ENCODE assay signal across 8 cellular contexts in genomic region chr17:72592242-72592966, GRCh38.
DNase-seq lines count a peak whose midpoint lies in the region; ATAC-seq and TF ChIP-seq lines count a peak whose summit lies in the region.

No MANE protein-coding gene starts in this region.

- no peak for TF ChIP-seq CTCF in GM10248 (IDR thresholded peaks at IDR 0.05; ENCODE audit: control extremely low read depth, extremely low read depth, low read depth, missing control alignments)

- no peaks in the 10 kb centered on the region for H3K27me3 ChIP-seq in effector memory CD4-positive, alpha-beta T cell (replicated peaks; ENCODE audit: control insufficient read depth, insufficient read depth, low read length, poor library complexity, severe bottlenecking)

- H3K4me1 ChIP-seq in effector memory CD4-positive, alpha-beta T cell (ENCODE audit: control insufficient read depth, insufficient read depth, low read length, poor library complexity, severe bottlenecking): peaks cover 15% of the 10 kb centered on the region

- peak overlapping the region; percentile 59 for H3K4me3 ChIP-seq in effector memory CD4-positive, alpha-beta T cell (ENCODE audit: insufficient read depth, low read depth, low read length, poor library complexity, severe bottlenecking)

- peak overlapping the region; percentile 33 for H3K27ac ChIP-seq in effector memory CD4-positive, alpha-beta T cell (ENCODE audit: insufficient read depth, low read length, poor library complexity, severe bottlenecking)

- no peaks in the 10 kb centered on the region for H3K9me3 ChIP-seq in effector memory CD4-positive, alpha-beta T cell (ENCODE audit: control insufficient read depth, low read length)

- DNase-seq in GM10248 (ENCODE audit: extremely low spot score): peak; percentile 77
- DNase-seq in NCI-H2171 (lab: John Stamatoyannopoulos, UW): peak; percentile 75
- DNase-seq in activated CD4-positive, alpha-beta T cell treated with anti-CD3 and anti-CD28 coated beads, Interleukin-2, amount 50 U/mL, for 24 hours (ENCODE audit: low read depth in 1 of 2, low spot score in 1 of 2): peak; percentile 12 to 24
- peak; percentile 31 to 46 (median 40) for DNase-seq in effector memory CD4-positive, alpha-beta T cell
- DNase-seq in lung microvascular endothelial cell (ENCODE audit: low read depth in 2 of 2): peak; percentile 61 to 68
- DNase-seq in stimulated activated CD4-positive, alpha-beta T cell treated with anti-CD3 and anti-CD28 coated beads, TNF-alpha, amount 100 ng/mL, for 1 hour (ENCODE audit: low read depth in 3 of 3, low spot score in 1 of 3): peak; percentile 14 to 31 (median 20)

- CTCF ChIA-PET in GM10248 (lab: Yijun Ruan, JAX): interaction anchor here (1.3 to 1.4 kb wide), 2 partner anchors 32 to 35 kb away, joined by 3 to 4 read pairs; no protein-coding TSS in a partner anchor

- ATAC-seq in HG02588 (IDR thresholded peaks at IDR 0.05; ENCODE audit: unreplicated experiment): peak; percentile 57
- no peak for ATAC-seq in GM19452 (IDR thresholded peaks at IDR 0.05; ENCODE audit: unreplicated experiment)

- H3K36me3 ChIP-seq in effector memory CD4-positive, alpha-beta T cell (ENCODE audit: control insufficient read depth, insufficient read depth, low read length): no peaks in the 10 kb centered on the region

- POLR2A ChIA-PET in GM10248 (lab: Yijun Ruan, JAX): interaction anchor here (0.6 to 0.7 kb wide), 2 partner anchors 11 to 281 kb away, joined by 3 to 6 read pairs; no protein-coding TSS in a partner anchor

Comparison
In these comparisons a context has a peak if more than half of its experiments do, and no peak if none do; other contexts are left out.
1. DNase-seq: peak in every context shown above with its lines; median percentile 77 in GM10248; 75 in NCI-H2171; 64 in lung microvascular endothelial cell; 40 in effector memory CD4-positive, alpha-beta T cell; 20 in stimulated activated CD4-positive, alpha-beta T cell treated with anti-CD3 and anti-CD28 coated beads, TNF-alpha, amount 100 ng/mL, for 1 hour; 18 in activated CD4-positive, alpha-beta T cell treated with anti-CD3 and anti-CD28 coated beads, Interleukin-2, amount 50 U/mL, for 24 hours.